In genomic region chr3:58519668-58520402, GRCh38 we compare ENCODE assay signal across 1 cellular context.
TF ChIP-seq lines count a peak whose summit lies in the region.

No MANE protein-coding gene starts in this region.

TF ChIP-seq in HepG2, 621 proteins besides CTCF, POLR2A, EP300 and RAD21 (continued from another document and continues in another):
- TF ChIP-seq, protein P1, sequence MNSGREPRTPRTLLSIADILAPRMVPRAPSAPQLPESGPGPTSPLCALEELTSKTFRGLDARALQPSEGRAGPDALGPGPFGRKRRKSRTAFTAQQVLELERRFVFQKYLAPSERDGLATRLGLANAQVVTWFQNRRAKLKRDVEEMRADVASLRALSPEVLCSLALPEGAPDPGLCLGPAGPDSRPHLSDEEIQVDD (CRISPR knock-in tag; IDR thresholded peaks at IDR 0.05; ENCODE audit: borderline replicate concordance), result no peak
- TF ChIP-seq PLRG1 (conservative IDR thresholded peaks at IDR 0.05), result no peak
- TF ChIP-seq NFYC (CRISPR knock-in tag; IDR thresholded peaks at IDR 0.05), result no peak
- TF ChIP-seq ZNF639 (CRISPR knock-in tag; conservative IDR thresholded peaks at IDR 0.05), result no peak
- TF ChIP-seq SALL1 (CRISPR knock-in tag; IDR thresholded peaks at IDR 0.05), result peak; percentile 80
- TF ChIP-seq PRMT3 (CRISPR knock-in tag; IDR thresholded peaks at IDR 0.05; ENCODE audit: borderline replicate concordance, low read depth), result no peak
- no peak for TF ChIP-seq ATF1 (CRISPR knock-in tag; IDR thresholded peaks at IDR 0.05)
- TF ChIP-seq PCBP2 (optimal IDR thresholded peaks at IDR 0.05; ENCODE audit: low read depth, low read length, poor library complexity, severe bottlenecking), result no peak
- no peak for TF ChIP-seq ZNF543 (CRISPR knock-in tag; IDR thresholded peaks at IDR 0.05)
- TF ChIP-seq ZNF512B (CRISPR knock-in tag; IDR thresholded peaks at IDR 0.05; ENCODE audit: borderline replicate concordance), result no peak
- TF ChIP-seq SMAD3 (CRISPR knock-in tag; IDR thresholded peaks at IDR 0.05), result no peak
- TF ChIP-seq ZNF20 (CRISPR knock-in tag; IDR thresholded peaks at IDR 0.05), result no peak
- TF ChIP-seq RXRA (CRISPR knock-in tag; IDR thresholded peaks at IDR 0.05), result 0 out of 2 replicates have a peak, but pooled peaks have one; percentile 40
- no peak for TF ChIP-seq ZBTB20 (CRISPR knock-in tag; IDR thresholded peaks at IDR 0.05; ENCODE audit: borderline replicate concordance, low read depth)
- TF ChIP-seq FOXP1 (IDR thresholded peaks at IDR 0.05), result no peak
- TF ChIP-seq FOXP1 (CRISPR knock-in tag; IDR thresholded peaks at IDR 0.05), result peak; percentile 31; the same call in 1 of the 2 replicates
- TF ChIP-seq, protein P2, sequence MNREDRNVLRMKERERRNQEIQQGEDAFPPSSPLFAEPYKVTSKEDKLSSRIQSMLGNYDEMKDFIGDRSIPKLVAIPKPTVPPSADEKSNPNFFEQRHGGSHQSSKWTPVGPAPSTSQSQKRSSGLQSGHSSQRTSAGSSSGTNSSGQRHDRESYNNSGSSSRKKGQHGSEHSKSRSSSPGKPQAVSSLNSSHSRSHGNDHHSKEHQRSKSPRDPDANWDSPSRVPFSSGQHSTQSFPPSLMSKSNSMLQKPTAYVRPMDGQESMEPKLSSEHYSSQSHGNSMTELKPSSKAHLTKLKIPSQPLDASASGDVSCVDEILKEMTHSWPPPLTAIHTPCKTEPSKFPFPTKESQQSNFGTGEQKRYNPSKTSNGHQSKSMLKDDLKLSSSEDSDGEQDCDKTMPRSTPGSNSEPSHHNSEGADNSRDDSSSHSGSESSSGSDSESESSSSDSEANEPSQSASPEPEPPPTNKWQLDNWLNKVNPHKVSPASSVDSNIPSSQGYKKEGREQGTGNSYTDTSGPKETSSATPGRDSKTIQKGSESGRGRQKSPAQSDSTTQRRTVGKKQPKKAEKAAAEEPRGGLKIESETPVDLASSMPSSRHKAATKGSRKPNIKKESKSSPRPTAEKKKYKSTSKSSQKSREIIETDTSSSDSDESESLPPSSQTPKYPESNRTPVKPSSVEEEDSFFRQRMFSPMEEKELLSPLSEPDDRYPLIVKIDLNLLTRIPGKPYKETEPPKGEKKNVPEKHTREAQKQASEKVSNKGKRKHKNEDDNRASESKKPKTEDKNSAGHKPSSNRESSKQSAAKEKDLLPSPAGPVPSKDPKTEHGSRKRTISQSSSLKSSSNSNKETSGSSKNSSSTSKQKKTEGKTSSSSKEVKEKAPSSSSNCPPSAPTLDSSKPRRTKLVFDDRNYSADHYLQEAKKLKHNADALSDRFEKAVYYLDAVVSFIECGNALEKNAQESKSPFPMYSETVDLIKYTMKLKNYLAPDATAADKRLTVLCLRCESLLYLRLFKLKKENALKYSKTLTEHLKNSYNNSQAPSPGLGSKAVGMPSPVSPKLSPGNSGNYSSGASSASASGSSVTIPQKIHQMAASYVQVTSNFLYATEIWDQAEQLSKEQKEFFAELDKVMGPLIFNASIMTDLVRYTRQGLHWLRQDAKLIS (CRISPR knock-in tag; IDR thresholded peaks at IDR 0.05), result no peak
- TF ChIP-seq, protein P3, sequence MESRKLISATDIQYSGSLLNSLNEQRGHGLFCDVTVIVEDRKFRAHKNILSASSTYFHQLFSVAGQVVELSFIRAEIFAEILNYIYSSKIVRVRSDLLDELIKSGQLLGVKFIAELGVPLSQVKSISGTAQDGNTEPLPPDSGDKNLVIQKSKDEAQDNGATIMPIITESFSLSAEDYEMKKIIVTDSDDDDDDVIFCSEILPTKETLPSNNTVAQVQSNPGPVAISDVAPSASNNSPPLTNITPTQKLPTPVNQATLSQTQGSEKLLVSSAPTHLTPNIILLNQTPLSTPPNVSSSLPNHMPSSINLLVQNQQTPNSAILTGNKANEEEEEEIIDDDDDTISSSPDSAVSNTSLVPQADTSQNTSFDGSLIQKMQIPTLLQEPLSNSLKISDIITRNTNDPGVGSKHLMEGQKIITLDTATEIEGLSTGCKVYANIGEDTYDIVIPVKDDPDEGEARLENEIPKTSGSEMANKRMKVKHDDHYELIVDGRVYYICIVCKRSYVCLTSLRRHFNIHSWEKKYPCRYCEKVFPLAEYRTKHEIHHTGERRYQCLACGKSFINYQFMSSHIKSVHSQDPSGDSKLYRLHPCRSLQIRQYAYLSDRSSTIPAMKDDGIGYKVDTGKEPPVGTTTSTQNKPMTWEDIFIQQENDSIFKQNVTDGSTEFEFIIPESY (CRISPR knock-in tag; IDR thresholded peaks at IDR 0.05), result no peak
- no peak for TF ChIP-seq MBD4 (IDR thresholded peaks at IDR 0.05; ENCODE audit: borderline replicate concordance, low read length)
- TF ChIP-seq ZNF781 (CRISPR knock-in tag; IDR thresholded peaks at IDR 0.05; ENCODE audit: borderline replicate concordance, not compliant biosample characterization), result no peak
- no peak for TF ChIP-seq SP4 (CRISPR knock-in tag; IDR thresholded peaks at IDR 0.05)
- TF ChIP-seq XRCC5 (optimal IDR thresholded peaks at IDR 0.05; ENCODE audit: low read length), result peak; percentile 58
- no peak for TF ChIP-seq SRSF1 (optimal IDR thresholded peaks at IDR 0.05; ENCODE audit: low read depth, low read length)
- TF ChIP-seq TBX2 (CRISPR knock-in tag; IDR thresholded peaks at IDR 0.05; ENCODE audit: borderline replicate concordance), result no peak; the same call in 1 of the 2 replicates
- TF ChIP-seq PAX8 (CRISPR knock-in tag; IDR thresholded peaks at IDR 0.05; ENCODE audit: borderline replicate concordance), result no peak
- no peak for TF ChIP-seq TBP (CRISPR knock-in tag; IDR thresholded peaks at IDR 0.05)
- TF ChIP-seq ZNF619 (CRISPR knock-in tag; IDR thresholded peaks at IDR 0.05), result no peak
- TF ChIP-seq, protein P4, sequence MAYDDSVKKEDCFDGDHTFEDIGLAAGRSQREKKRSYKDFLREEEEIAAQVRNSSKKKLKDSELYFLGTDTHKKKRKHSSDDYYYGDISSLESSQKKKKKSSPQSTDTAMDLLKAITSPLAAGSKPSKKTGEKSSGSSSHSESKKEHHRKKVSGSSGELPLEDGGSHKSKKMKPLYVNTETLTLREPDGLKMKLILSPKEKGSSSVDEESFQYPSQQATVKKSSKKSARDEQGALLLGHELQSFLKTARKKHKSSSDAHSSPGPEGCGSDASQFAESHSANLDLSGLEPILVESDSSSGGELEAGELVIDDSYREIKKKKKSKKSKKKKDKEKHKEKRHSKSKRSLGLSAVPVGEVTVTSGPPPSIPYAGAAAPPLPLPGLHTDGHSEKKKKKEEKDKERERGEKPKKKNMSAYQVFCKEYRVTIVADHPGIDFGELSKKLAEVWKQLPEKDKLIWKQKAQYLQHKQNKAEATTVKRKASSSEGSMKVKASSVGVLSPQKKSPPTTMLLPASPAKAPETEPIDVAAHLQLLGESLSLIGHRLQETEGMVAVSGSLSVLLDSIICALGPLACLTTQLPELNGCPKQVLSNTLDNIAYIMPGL (CRISPR knock-in tag; IDR thresholded peaks at IDR 0.05; ENCODE audit: borderline replicate concordance in 1 of 2, low read depth in 1 of 2), result peak in 1 of 2 experiments; percentile 23; a peak in 1 of 4 replicates
- no peak for TF ChIP-seq ZIK1 (CRISPR knock-in tag; IDR thresholded peaks at IDR 0.05; ENCODE audit: borderline replicate concordance, low read depth)
- no peak for TF ChIP-seq ZNF354B (CRISPR knock-in tag; IDR thresholded peaks at IDR 0.05)
- TF ChIP-seq SMAD9 (CRISPR knock-in tag; IDR thresholded peaks at IDR 0.05), result no peak
- TF ChIP-seq HOXA5 (CRISPR knock-in tag; IDR thresholded peaks at IDR 0.05), result no peak
- TF ChIP-seq SKI (IDR thresholded peaks at IDR 0.05; ENCODE audit: partially characterized antibody), result no peak
- TF ChIP-seq, protein P5, sequence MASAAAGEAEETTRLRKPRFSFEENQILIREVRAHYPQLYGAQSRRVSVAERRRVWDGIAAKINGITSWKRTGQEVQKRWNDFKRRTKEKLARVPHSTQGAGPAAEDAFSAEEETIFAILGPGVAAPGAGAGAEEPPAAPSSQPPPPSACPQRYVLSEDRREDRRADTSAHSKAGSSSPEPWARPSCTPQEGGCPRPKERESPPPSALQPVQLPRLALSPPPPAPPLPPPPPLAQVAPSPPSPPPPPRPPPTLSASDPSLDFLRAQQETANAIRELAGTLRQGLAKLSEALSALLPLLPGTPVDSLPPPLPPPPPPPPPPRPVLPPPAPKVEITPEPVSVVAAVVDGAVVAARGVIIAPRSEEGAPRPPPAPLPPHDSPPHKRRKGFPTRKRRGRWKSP (CRISPR knock-in tag; IDR thresholded peaks at IDR 0.05), result no peak
- no peak for TF ChIP-seq SMYD3 (CRISPR knock-in tag; IDR thresholded peaks at IDR 0.05)
- TF ChIP-seq THAP9 (CRISPR knock-in tag; IDR thresholded peaks at IDR 0.05; ENCODE audit: borderline replicate concordance), result no peak
- TF ChIP-seq ZNF713 (CRISPR knock-in tag; IDR thresholded peaks at IDR 0.05), result no peak
- TF ChIP-seq ZNF12 (CRISPR knock-in tag; IDR thresholded peaks at IDR 0.05), result no peak
- TF ChIP-seq, protein P6, sequence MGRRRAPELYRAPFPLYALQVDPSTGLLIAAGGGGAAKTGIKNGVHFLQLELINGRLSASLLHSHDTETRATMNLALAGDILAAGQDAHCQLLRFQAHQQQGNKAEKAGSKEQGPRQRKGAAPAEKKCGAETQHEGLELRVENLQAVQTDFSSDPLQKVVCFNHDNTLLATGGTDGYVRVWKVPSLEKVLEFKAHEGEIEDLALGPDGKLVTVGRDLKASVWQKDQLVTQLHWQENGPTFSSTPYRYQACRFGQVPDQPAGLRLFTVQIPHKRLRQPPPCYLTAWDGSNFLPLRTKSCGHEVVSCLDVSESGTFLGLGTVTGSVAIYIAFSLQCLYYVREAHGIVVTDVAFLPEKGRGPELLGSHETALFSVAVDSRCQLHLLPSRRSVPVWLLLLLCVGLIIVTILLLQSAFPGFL (CRISPR knock-in tag; IDR thresholded peaks at IDR 0.05), result no peak
- no peak for TF ChIP-seq ZNF615 (CRISPR knock-in tag; IDR thresholded peaks at IDR 0.05; ENCODE audit: borderline replicate concordance)
- TF ChIP-seq ZSCAN9 (CRISPR knock-in tag; IDR thresholded peaks at IDR 0.05; ENCODE audit: borderline replicate concordance), result no peak
- no peak for TF ChIP-seq ZNF567 (CRISPR knock-in tag; IDR thresholded peaks at IDR 0.05; ENCODE audit: borderline replicate concordance)
- no peak for TF ChIP-seq ZNF326 (CRISPR knock-in tag; IDR thresholded peaks at IDR 0.05; ENCODE audit: borderline replicate concordance)
- no peak for TF ChIP-seq ZSCAN12 (CRISPR knock-in tag; IDR thresholded peaks at IDR 0.05)
